19 cellular contexts compared by ENCODE assay signal in the genomic region with DNA sequence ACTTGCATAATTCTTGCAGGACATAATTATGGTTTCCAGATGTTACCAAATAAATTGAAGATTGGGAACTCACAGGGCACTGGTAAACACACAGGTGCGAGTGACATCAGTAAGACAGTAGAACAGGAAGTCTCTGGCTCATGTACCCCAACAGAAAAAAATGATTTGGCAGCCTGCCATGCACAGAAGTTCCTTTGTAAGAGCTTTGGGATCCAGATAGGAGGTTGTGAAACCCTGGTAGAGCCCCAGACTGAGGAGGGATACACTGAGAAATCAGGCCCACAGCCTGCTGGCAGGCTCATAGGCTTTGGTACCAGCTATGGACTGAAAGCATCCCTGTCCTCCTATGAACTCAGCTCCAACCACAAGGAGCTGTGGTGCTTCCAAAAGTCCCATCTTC.
DNase-seq lines count a peak whose midpoint lies in the region; ATAC-seq and TF ChIP-seq lines count a peak whose summit lies in the region.
"Had no signal": no experiment of that assay in that cellular context is flagged by ENCODE, and none has a peak within 500 bp of the region (broad histone marks: within the 10 kb centered on the region; RNA-seq: fewer than 3 reads in every experiment).

No MANE protein-coding gene starts in this region.

- 4% methylated on average over 1 of the region's 1 CpG for WGBS in thymus

- no peaks in the 10 kb centered on the region for H3K9me3 ChIP-seq in thymus (ENCODE audit: control insufficient read depth)
- H3K9me3 ChIP-seq: BE2C, SK-N-SH had no signal

- in situ Hi-C loops in GM13977 (cut with MboI; ENCODE audit: low pct_unique_long_range_greater_than_20kb, low sequenced_read_pairs, unreplicated experiment): no loop called here

- TF ChIP-seq CTCF in GM13977 (IDR thresholded peaks at IDR 0.05; ENCODE audit: extremely low read depth, insufficient read depth, missing control alignments): no peak

- ATAC-seq in Right ventricle myocardium superior (ENCODE audit: poor library complexity) (peak; percentile 49), GM18867 (IDR thresholded peaks at IDR 0.05; ENCODE audit: unreplicated experiment) (no peak)
- ATAC-seq: CD8-positive, alpha-beta T cell; Panc1; T-cell had no signal

- H3K36me3 ChIP-seq in thymus (ENCODE audit: control insufficient read depth, insufficient read depth): no peaks in the 10 kb centered on the region
- H3K36me3 ChIP-seq: BE2C had no signal

- H3K27me3 ChIP-seq in thymus (ENCODE audit: control insufficient read depth, insufficient read depth): no peaks in the 10 kb centered on the region
- H3K27me3 ChIP-seq: BE2C had no signal

- peak overlapping the region; percentile 25 for H3K27ac ChIP-seq in thymus (ENCODE audit: low read depth)
- H3K27ac ChIP-seq: 22Rv1 had no signal

- H3K4me1 ChIP-seq in thymus (ENCODE audit: control insufficient read depth, insufficient read depth, low read length): peaks cover 6% of the 10 kb centered on the region
- H3K4me1 ChIP-seq: BE2C had no signal

- peak; percentile 25 for DNase-seq in DMS 273 (lab: John Stamatoyannopoulos, UW; ENCODE audit: unreplicated experiment)
- no peak for DNase-seq in DMS 273 treated with DMSO at 0.1 percent for 48 hours (lab: John Stamatoyannopoulos, UW)
- DNase-seq in Right ventricle myocardium superior: no peak
- DNase-seq in cardiac septum (ENCODE audit: low spot score): no peak
- DNase-seq in NCI-H2171 (lab: John Stamatoyannopoulos, UW): peak; percentile 48
- no peak for DNase-seq in GM13977 (ENCODE audit: low spot score)
- DNase-seq: BE2C; CD8-positive, alpha-beta T cell; HCEC 1CT; IMR-90; Kasumi-1; NCI-H2081 treated with DMSO at 0.1 percent for 48 hours; SHP77; SK-N-SH; T-cell had no signal

- no peak overlapping the region for H3K4me3 ChIP-seq in thymus (ENCODE audit: low read length)

- intact Hi-C loops in Right ventricle myocardium superior (cut with DNase I): no loop called here
- intact Hi-C loops in cardiac septum (cut with DNase I): no loop called here

Comparison
In these comparisons a context has a peak if more than half of its experiments do, and no peak if none do; other contexts are left out.
1. DNase-seq: peak in DMS 273 (single experiment) and NCI-H2171 (single experiment); none in DMS 273 treated with DMSO at 0.1 percent for 48 hours (single experiment), Right ventricle myocardium superior (single experiment), cardiac septum (single experiment) and GM13977 (single experiment).